28 cellular contexts compared by ENCODE assay signal in the genomic region with DNA sequence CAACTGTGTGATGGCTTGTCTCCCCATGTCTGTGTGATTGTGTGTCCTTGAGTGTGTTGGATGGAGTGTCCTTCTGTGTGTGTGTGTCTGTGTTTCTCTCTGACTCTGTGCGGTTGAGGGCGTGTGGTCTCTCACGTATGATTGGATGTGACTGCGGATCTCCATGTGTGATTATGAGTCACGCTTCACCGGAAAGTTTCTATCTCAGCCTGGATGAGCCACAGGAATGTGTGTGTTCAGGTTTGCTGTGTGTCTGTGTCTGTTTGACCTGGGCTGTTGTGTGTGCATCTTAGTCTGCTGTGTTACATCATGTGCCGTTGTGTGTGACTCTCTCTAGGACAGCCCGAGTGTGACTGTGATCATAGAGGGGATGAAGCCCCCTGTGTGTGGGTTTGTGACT. TPM values are rescaled to one million over a fixed set of nuclear protein-coding genes. Genes with fewer than 3 reads are reported as not detected.
"Had no signal": no experiment of that assay in that cellular context is flagged by ENCODE, and none has a peak within 500 bp of the region (broad histone marks: within the 10 kb centered on the region; RNA-seq: fewer than 3 reads in every experiment).

No MANE protein-coding gene starts in this region.

- H3K36me3 ChIP-seq: left lung, lower lobe of right lung, right atrium auricular region, suprapubic skin, tibial artery, upper lobe of right lung had no signal

- H3K27me3 Mint-ChIP-seq: activated CD4-positive, alpha-beta memory T cell treated with anti-CD3 and anti-CD28 coated beads, Interleukin-2, amount 10 ng/mL, durations not matched to agents 7 days and 5 days; activated CD4-positive, alpha-beta T cell treated with anti-CD3 and anti-CD28 coated beads, Interleukin-2, amount 10 ng/mL, durations not matched to agents 7 days and 5 days; activated naive CD4-positive, alpha-beta T cell treated with anti-CD3 and anti-CD28 coated beads, Interleukin-2, amount 50 U/mL, for 24 hours; activated naive CD8-positive, alpha-beta T cell treated with anti-CD3 and anti-CD28 coated beads, Interleukin-2, amount 50 U/mL, for 24 hours; activated T-cell treated with anti-CD3 and anti-CD28 coated beads, Interleukin-2, amount 50 U/mL, for 24 hours; naive thymus-derived CD8-positive, alpha-beta T cell had no signal

- H3K27ac ChIP-seq: gastroesophageal sphincter, left lung, lower lobe of right lung, right atrium auricular region, suprapubic skin, tibial artery, upper lobe of right lung had no signal

- H3K27me3 ChIP-seq: gastroesophageal sphincter, left lung, right atrium auricular region, suprapubic skin, tibial artery, upper lobe of right lung had no signal

- H3K4me3 ChIP-seq: gastroesophageal sphincter, left lung, lower lobe of right lung, right atrium auricular region, suprapubic skin, tibial artery, upper lobe of right lung had no signal

- ATAC-seq: activated naive CD8-positive, alpha-beta T cell treated with anti-CD3 and anti-CD28 coated beads, Interleukin-2, amount 50 U/mL, for 24 hours; gastroesophageal sphincter; left lung; lower lobe of right lung; naive thymus-derived CD8-positive, alpha-beta T cell; upper lobe of right lung; WTC11 had no signal

- H3K9me3 ChIP-seq: gastroesophageal sphincter, lower lobe of right lung, right atrium auricular region, suprapubic skin, tibial artery, upper lobe of right lung had no signal

- H3K4me1 Mint-ChIP-seq: activated CD4-positive, alpha-beta memory T cell treated with anti-CD3 and anti-CD28 coated beads, Interleukin-2, amount 10 ng/mL, durations not matched to agents 7 days and 5 days; activated CD4-positive, alpha-beta T cell treated with anti-CD3 and anti-CD28 coated beads, Interleukin-2, amount 10 ng/mL, durations not matched to agents 7 days and 5 days; activated naive CD4-positive, alpha-beta T cell treated with anti-CD3 and anti-CD28 coated beads, Interleukin-2, amount 50 U/mL, for 24 hours; activated naive CD8-positive, alpha-beta T cell treated with anti-CD3 and anti-CD28 coated beads, Interleukin-2, amount 50 U/mL, for 24 hours; naive thymus-derived CD8-positive, alpha-beta T cell; neural crest cell; WTC11 had no signal

- H3K27ac Mint-ChIP-seq: activated CD4-positive, alpha-beta memory T cell treated with anti-CD3 and anti-CD28 coated beads, Interleukin-2, amount 10 ng/mL, durations not matched to agents 7 days and 5 days; activated CD4-positive, alpha-beta T cell treated with anti-CD3 and anti-CD28 coated beads, Interleukin-2, amount 10 ng/mL, durations not matched to agents 7 days and 5 days; activated naive CD4-positive, alpha-beta T cell treated with anti-CD3 and anti-CD28 coated beads, Interleukin-2, amount 50 U/mL, for 24 hours; activated naive CD8-positive, alpha-beta T cell treated with anti-CD3 and anti-CD28 coated beads, Interleukin-2, amount 50 U/mL, for 24 hours; activated T-cell treated with anti-CD3 and anti-CD28 coated beads, Interleukin-2, amount 50 U/mL, for 24 hours; naive thymus-derived CD8-positive, alpha-beta T cell; WTC11 had no signal

- DNase-seq: activated CD4-positive, alpha-beta memory T cell treated with anti-CD3 and anti-CD28 coated beads, Interleukin-2, amount 10 ng/mL, durations not matched to agents 7 days and 5 days; activated CD4-positive, alpha-beta T cell treated with anti-CD3 and anti-CD28 coated beads for 1 hour; activated CD4-positive, alpha-beta T cell treated with anti-CD3 and anti-CD28 coated beads, Interleukin-2, amount 10 ng/mL, durations not matched to agents 7 days and 5 days; activated CD8-positive, alpha-beta memory T cell treated with anti-CD3 and anti-CD28 coated beads, Interleukin-2, amount 50 U/mL, for 48 hours; activated gamma-delta T cell treated with Interleukin-2 at 50 U/mL for 16 hours; activated naive CD8-positive, alpha-beta T cell treated with anti-CD3 and anti-CD28 coated beads, Interleukin-2, amount 50 U/mL, for 24 hours; activated T-cell treated with anti-CD3 and anti-CD28 coated beads, Interleukin-2, amount 50 U/mL, for 24 hours; amygdala; central memory CD4-positive, alpha-beta T cell; hippocampal formation; kidney; left lung; lower lobe of right lung; mesenchymal stem cell; naive thymus-derived CD8-positive, alpha-beta T cell; stimulated activated CD4-positive, alpha-beta T cell treated with anti-CD3 and anti-CD28 coated beads, Interleukin-15, amount 100 ng/mL, for 24 hours; stimulated activated CD4-positive, alpha-beta T cell treated with anti-CD3 and anti-CD28 coated beads, Interleukin-2, amount 100 ng/mL, for 24 hours; stimulated activated naive CD4-positive, alpha-beta T cell; tibial artery; upper lobe of right lung had no signal

- FAIRE-seq: endothelial cell of umbilical vein, kidney had no signal

- H3K4me1 ChIP-seq: gastroesophageal sphincter, left lung, lower lobe of right lung, right atrium auricular region, suprapubic skin, tibial artery, upper lobe of right lung had no signal

- H3K4me3 Mint-ChIP-seq: activated CD4-positive, alpha-beta memory T cell treated with anti-CD3 and anti-CD28 coated beads, Interleukin-2, amount 10 ng/mL, durations not matched to agents 7 days and 5 days; activated CD4-positive, alpha-beta T cell treated with anti-CD3 and anti-CD28 coated beads, Interleukin-2, amount 10 ng/mL, durations not matched to agents 7 days and 5 days; activated naive CD4-positive, alpha-beta T cell treated with anti-CD3 and anti-CD28 coated beads, Interleukin-2, amount 50 U/mL, for 24 hours; activated naive CD8-positive, alpha-beta T cell treated with anti-CD3 and anti-CD28 coated beads, Interleukin-2, amount 50 U/mL, for 24 hours; activated T-cell treated with anti-CD3 and anti-CD28 coated beads, Interleukin-2, amount 50 U/mL, for 24 hours; naive thymus-derived CD8-positive, alpha-beta T cell; neural crest cell; WTC11 had no signal

RNA-seq across cellular contexts. Expression of a gene that starts 15.5 kb away (rescaled TPM):
- total RNA-seq: endothelial cell of umbilical vein, fibroblast of villous mesenchyme, neural crest cell had no signal

RNA-seq across cellular contexts. Expression of a gene that starts 44.1 kb away (rescaled TPM):
- total RNA-seq: left lung; lower lobe of right lung; naive thymus-derived CD8-positive, alpha-beta T cell; right atrium auricular region; upper lobe of right lung had no signal
